ENCODE assay signal across 18 cellular contexts in the genomic region with DNA sequence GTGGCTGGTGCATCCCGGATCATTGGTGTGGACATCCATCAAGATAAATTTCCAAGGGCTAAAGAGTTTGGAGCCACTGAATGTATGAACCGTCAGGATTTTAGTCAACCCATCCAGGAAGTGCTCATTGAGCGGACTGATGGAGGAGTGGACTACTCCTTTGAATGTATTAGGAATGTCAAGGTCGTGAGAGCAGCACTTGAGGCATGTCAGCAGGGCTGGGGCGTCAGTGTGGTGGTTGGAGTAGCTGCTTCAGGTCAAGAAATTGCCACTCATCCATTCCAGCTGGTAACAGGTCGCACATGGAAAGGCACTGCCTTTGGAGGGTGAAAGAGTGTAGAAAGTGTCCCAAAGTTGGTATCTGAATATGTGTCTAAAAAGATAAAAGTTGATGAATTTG.
DNase-seq lines count a peak whose midpoint lies in the region; ATAC-seq and TF ChIP-seq lines count a peak whose summit lies in the region.
"Had no signal": no experiment of that assay in that cellular context is flagged by ENCODE, and none has a peak within 500 bp of the region (broad histone marks: within the 10 kb centered on the region; RNA-seq: fewer than 3 reads in every experiment).

No MANE protein-coding gene starts in this region.

- ATAC-seq in activated CD8-positive, alpha-beta T cell treated with anti-CD3 and anti-CD28 coated beads for 36 hours, result no peak
- ATAC-seq: CD8-positive, alpha-beta T cell had no signal

- H3K27me3 ChIP-seq in testis, result no peaks in the 10 kb centered on the region
- H3K27me3 ChIP-seq: BLaER1 treated with 17β-estradiol and CSF1 and Interleukin-3, amounts not matched to agents 10 nM and 100 nM had no signal

- in situ Hi-C loops in GM13977 (cut with MboI; ENCODE audit: low pct_unique_long_range_greater_than_20kb, low sequenced_read_pairs, unreplicated experiment), result no loop called here

- no peak overlapping the region for H3K4me3 ChIP-seq in testis
- H3K4me3 ChIP-seq: BLaER1 treated with 17β-estradiol and CSF1 and Interleukin-3, amounts not matched to agents 10 nM and 100 nM had no signal

- H3K36me3 Mint-ChIP-seq in HFFc6 (ENCODE audit: low read depth) (peaks cover 57% of the 10 kb centered on the region), nephron progenitor cell (ENCODE audit: low read depth) (no peaks in the 10 kb centered on the region)
- H3K36me3 Mint-ChIP-seq in activated CD8-positive, alpha-beta T cell treated with anti-CD3 and anti-CD28 coated beads for 36 hours (ENCODE audit: low read depth), result no peaks in the 10 kb centered on the region
- H3K36me3 Mint-ChIP-seq: CD8-positive, alpha-beta T cell had no signal

- H3K4me3 Mint-ChIP-seq in HFFc6, result no peak overlapping the region
- H3K4me3 Mint-ChIP-seq in nephron progenitor cell, result no peak overlapping the region
- no peak overlapping the region for H3K4me3 Mint-ChIP-seq in activated CD8-positive, alpha-beta T cell treated with anti-CD3 and anti-CD28 coated beads for 36 hours
- H3K4me3 Mint-ChIP-seq: B cell; CD4-positive, alpha-beta T cell; CD8-positive, alpha-beta T cell had no signal

- H3K36me3 ChIP-seq in testis (ENCODE audit: low read depth, missing control alignments), result no peaks in the 10 kb centered on the region
- H3K36me3 ChIP-seq: BLaER1 treated with 17β-estradiol and CSF1 and Interleukin-3, amounts not matched to agents 10 nM and 100 nM had no signal

- POLR2A ChIA-PET in activated CD8-positive, alpha-beta T cell treated with anti-CD3 and anti-CD28 coated beads for 36 hours (lab: Charles Lee), result no interaction called here

- H3K27me3 Mint-ChIP-seq in HFFc6 (ENCODE audit: insufficient read depth) (peaks cover 5% of the 10 kb centered on the region), nephron progenitor cell (ENCODE audit: low read depth, poor library complexity) (peaks cover 6% of the 10 kb centered on the region)
- peaks cover 2% of the 10 kb centered on the region for H3K27me3 Mint-ChIP-seq in activated CD8-positive, alpha-beta T cell treated with anti-CD3 and anti-CD28 coated beads for 36 hours
- H3K27me3 Mint-ChIP-seq: B cell; CD4-positive, alpha-beta T cell had no signal

- DNase-seq in HFFc6, result no peak
- DNase-seq in LHCN-M2 (ENCODE audit: low read depth), result peak; percentile 29
- no peak for DNase-seq in nephron progenitor cell
- DNase-seq in testis, result peak; percentile 25
- no peak for DNase-seq in GM13977 (ENCODE audit: low spot score)
- DNase-seq in activated CD8-positive, alpha-beta T cell treated with anti-CD3 and anti-CD28 coated beads for 36 hours, result no peak
- no peak for DNase-seq in putamen (ENCODE audit: low spot score)
- DNase-seq: 8988T; AML-193; Caco-2; Calu3; CD4-positive, alpha-beta T cell; CD8-positive, alpha-beta T cell; DMS79 treated with DMSO at 0.1 percent for 48 hours; GF-D8 had no signal

- 38 to 41% methylated on average over 6 of the region's 6 CpGs for WGBS in testis, 2 donors

- intact Hi-C loops in testis (cut with DNase I; ENCODE audit: low total_unique reads), result no loop called here
- intact Hi-C loops in activated CD8-positive, alpha-beta T cell treated with anti-CD3 and anti-CD28 coated beads for 36 hours (cut with micrococcal nuclease), result no loop called here

- TF ChIP-seq POLR2A in testis (IDR thresholded peaks at IDR 0.05), result no peak

- TF ChIP-seq CTCF in HFFc6 (IDR thresholded peaks at IDR 0.05), result no peak
- no peak for TF ChIP-seq CTCF in nephron progenitor cell (IDR thresholded peaks at IDR 0.05)
- TF ChIP-seq CTCF in testis (IDR thresholded peaks at IDR 0.05), result no peak
- TF ChIP-seq CTCF in GM13977 (IDR thresholded peaks at IDR 0.05; ENCODE audit: extremely low read depth, insufficient read depth, missing control alignments), result no peak
- no peak for TF ChIP-seq CTCF in activated CD8-positive, alpha-beta T cell treated with anti-CD3 and anti-CD28 coated beads for 36 hours (IDR thresholded peaks at IDR 0.05)

- H3K27ac Mint-ChIP-seq in HFFc6 (peak overlapping the region; percentile 50), nephron progenitor cell (peak overlapping the region; percentile 1)
- H3K27ac Mint-ChIP-seq in activated CD8-positive, alpha-beta T cell treated with anti-CD3 and anti-CD28 coated beads for 36 hours, result no peak overlapping the region
- H3K27ac Mint-ChIP-seq: B cell; CD4-positive, alpha-beta T cell; CD8-positive, alpha-beta T cell had no signal

- CTCF ChIA-PET in activated CD8-positive, alpha-beta T cell treated with anti-CD3 and anti-CD28 coated beads for 36 hours (lab: Charles Lee), result interaction anchor here (1.0 kb wide), 2 partner anchors 19 to 21 kb away, joined by 3 read pairs; no protein-coding TSS in a partner anchor

- H3K9me3 Mint-ChIP-seq in HFFc6 (no peaks in the 10 kb centered on the region), nephron progenitor cell (peaks cover under 1% of the 10 kb centered on the region)
- peaks cover 2% of the 10 kb centered on the region for H3K9me3 Mint-ChIP-seq in activated CD8-positive, alpha-beta T cell treated with anti-CD3 and anti-CD28 coated beads for 36 hours
- H3K9me3 Mint-ChIP-seq: CD4-positive, alpha-beta T cell; CD8-positive, alpha-beta T cell had no signal

- H3K9me3 ChIP-seq in testis, result no peaks in the 10 kb centered on the region
- H3K9me3 ChIP-seq: Caco-2 had no signal

- H3K27ac ChIP-seq in testis, result no peak overlapping the region
- H3K27ac ChIP-seq: BLaER1 treated with 17β-estradiol and CSF1 and Interleukin-3, amounts not matched to agents 10 nM and 100 nM; C4-2B had no signal

- H3K4me1 Mint-ChIP-seq in HFFc6 (ENCODE audit: low read depth) (peaks cover 62% of the 10 kb centered on the region), nephron progenitor cell (no peaks in the 10 kb centered on the region)
- H3K4me1 Mint-ChIP-seq in activated CD8-positive, alpha-beta T cell treated with anti-CD3 and anti-CD28 coated beads for 36 hours (ENCODE audit: low read depth), result no peaks in the 10 kb centered on the region
- H3K4me1 Mint-ChIP-seq: B cell had no signal

- no peaks in the 10 kb centered on the region for H3K4me1 ChIP-seq in testis
- H3K4me1 ChIP-seq: Caco-2 had no signal

Comparison
In these comparisons a context has a peak if more than half of its experiments do, and no peak if none do; other contexts are left out.
1. DNase-seq: peak in LHCN-M2 (single experiment) and testis (single experiment); none in HFFc6 (single experiment), nephron progenitor cell (single experiment), GM13977 (single experiment), activated CD8-positive, alpha-beta T cell treated with anti-CD3 and anti-CD28 coated beads for 36 hours (single experiment) and putamen (single experiment).